In genomic region chr21:32807717-32808380, GRCh38 we compare ENCODE assay signal across 12 cellular contexts. TPM values are rescaled to one million over a fixed set of nuclear protein-coding genes. Genes with fewer than 3 reads are reported as not detected.
A peak's percentile ranks its signal among the peaks of the same experiment; 100 is the strongest.
DNase-seq lines count a peak whose midpoint lies in the region; ATAC-seq and TF ChIP-seq lines count a peak whose summit lies in the region.
"Had no signal": no experiment of that assay in that cellular context is flagged by ENCODE, and none has a peak within 500 bp of the region (broad histone marks: within the 10 kb centered on the region; RNA-seq: fewer than 3 reads in every experiment).

No MANE protein-coding gene starts in this region.

- H3K9me3 ChIP-seq in esophagus muscularis mucosa, result no peaks in the 10 kb centered on the region
- no peaks in the 10 kb centered on the region for H3K9me3 ChIP-seq in CD8-positive, alpha-beta memory T cell (ENCODE audit: low read length)

- peaks cover 0 to 45% (median 37%) of the 10 kb centered on the region in 4 donors for H3K4me1 ChIP-seq in esophagus muscularis mucosa
- no peaks in the 10 kb centered on the region for H3K4me1 ChIP-seq in CD8-positive, alpha-beta memory T cell (ENCODE audit: insufficient read depth, low read length)

- H3K9me3 Mint-ChIP-seq in nephron, result no peaks in the 10 kb centered on the region
- no peaks in the 10 kb centered on the region for H3K9me3 Mint-ChIP-seq in CD8-positive, alpha-beta memory T cell
- H3K9me3 Mint-ChIP-seq: activated CD4-positive, alpha-beta T cell treated with anti-CD3 and anti-CD28 coated beads, Interleukin-2, amount 10 ng/mL, durations not matched to agents 7 days and 5 days had no signal

- POLR2A ChIA-PET in CD8-positive, alpha-beta memory T cell (lab: Charles Lee), result no interaction called here

- H3K4me1 Mint-ChIP-seq in nephron, result peaks cover 40% of the 10 kb centered on the region
- peaks cover 4 to 6% (median 6%) of the 10 kb centered on the region in 3 donors for H3K4me1 Mint-ChIP-seq in CD8-positive, alpha-beta memory T cell

- in situ Hi-C loops in GM13977 (cut with MboI; ENCODE audit: low pct_unique_long_range_greater_than_20kb, low sequenced_read_pairs, unreplicated experiment), result no loop called here

- H3K27ac Mint-ChIP-seq in nephron, result peak overlapping the region; percentile 10 to 42 (median 37)
- no peak overlapping the region for H3K27ac Mint-ChIP-seq in CD8-positive, alpha-beta memory T cell
- H3K27ac Mint-ChIP-seq: activated CD4-positive, alpha-beta T cell treated with anti-CD3 and anti-CD28 coated beads, Interleukin-2, amount 10 ng/mL, durations not matched to agents 7 days and 5 days; CD4-positive, CD25-positive, alpha-beta regulatory T cell had no signal

- no peak for ATAC-seq in HG02623 (IDR thresholded peaks at IDR 0.05; ENCODE audit: unreplicated experiment)

- H3K27ac ChIP-seq in esophagus muscularis mucosa (replicated peaks in 1 of 4), result peak overlapping the region; percentile 33 to 66 (median 54)
- no peak overlapping the region for H3K27ac ChIP-seq in CD8-positive, alpha-beta memory T cell (ENCODE audit: low read depth, low read length)

- H3K36me3 Mint-ChIP-seq in nephron (ENCODE audit: low read depth), result no peaks in the 10 kb centered on the region
- peaks cover 0 to 3% (median 1%) of the 10 kb centered on the region in 3 donors for H3K36me3 Mint-ChIP-seq in CD8-positive, alpha-beta memory T cell
- H3K36me3 Mint-ChIP-seq: CD4-positive, CD25-positive, alpha-beta regulatory T cell had no signal

- no peaks in the 10 kb centered on the region for H3K36me3 ChIP-seq in esophagus muscularis mucosa
- H3K36me3 ChIP-seq in CD8-positive, alpha-beta memory T cell (ENCODE audit: insufficient read depth, low read length), result no peaks in the 10 kb centered on the region

- DNase-seq in COR-L47 (lab: John Stamatoyannopoulos, UW) (peak; percentile 0), NCI-H2171 treated with DMSO at 0.1 percent for 48 hours (lab: John Stamatoyannopoulos, UW) (peak; percentile 60), esophagus muscularis mucosa (ENCODE audit: extremely low spot score) (peak; percentile 55), GM13977 (ENCODE audit: low spot score) (no peak), iPS-NIHi11 (ENCODE audit: low spot score) (no peak)
- DNase-seq in CD8-positive, alpha-beta memory T cell, result no peak
- DNase-seq: activated CD4-positive, alpha-beta T cell treated with anti-CD3 and anti-CD28 coated beads, Interleukin-2, amount 10 ng/mL, durations not matched to agents 7 days and 5 days; CD4-positive, CD25-positive, alpha-beta regulatory T cell; NCI-H1436 treated with DMSO at 0.1 percent for 48 hours; posterior cingulate gyrus had no signal

- no peak for TF ChIP-seq EP300 in esophagus muscularis mucosa (IDR thresholded peaks at IDR 0.05)

- no peaks in the 10 kb centered on the region for H3K27me3 Mint-ChIP-seq in nephron (ENCODE audit: low read depth)
- peaks cover 0 to 4% of the 10 kb centered on the region in 2 donors for H3K27me3 Mint-ChIP-seq in CD8-positive, alpha-beta memory T cell
- H3K27me3 Mint-ChIP-seq: activated CD4-positive, alpha-beta T cell treated with anti-CD3 and anti-CD28 coated beads, Interleukin-2, amount 10 ng/mL, durations not matched to agents 7 days and 5 days; CD4-positive, CD25-positive, alpha-beta regulatory T cell had no signal

- TF ChIP-seq CTCF in esophagus muscularis mucosa (IDR thresholded peaks at IDR 0.05), result no peak
- TF ChIP-seq CTCF in nephron (IDR thresholded peaks at IDR 0.05; ENCODE audit: unreplicated experiment in 3 of 3), result no peak
- no peak for TF ChIP-seq CTCF in GM13977 (IDR thresholded peaks at IDR 0.05; ENCODE audit: extremely low read depth, insufficient read depth, missing control alignments)

- H3K4me3 ChIP-seq in esophagus muscularis mucosa, result no peak overlapping the region
- H3K4me3 ChIP-seq in CD8-positive, alpha-beta memory T cell (ENCODE audit: low read length), result no peak overlapping the region

- WGBS in esophagus muscularis mucosa, result 73% methylated on average over 5 of the region's 5 CpGs

- TF ChIP-seq POLR2A in esophagus muscularis mucosa (IDR thresholded peaks at IDR 0.05; ENCODE audit: low read depth), result no peak

- no peak overlapping the region for H3K4me3 Mint-ChIP-seq in nephron
- no peak overlapping the region for H3K4me3 Mint-ChIP-seq in CD8-positive, alpha-beta memory T cell
- H3K4me3 Mint-ChIP-seq: activated CD4-positive, alpha-beta T cell treated with anti-CD3 and anti-CD28 coated beads, Interleukin-2, amount 10 ng/mL, durations not matched to agents 7 days and 5 days; CD4-positive, CD25-positive, alpha-beta regulatory T cell had no signal

- intact Hi-C loops in esophagus muscularis mucosa (cut with DNase I), result loop anchor here (5.0 kb wide), 1 partner anchor 36 kb away; the partner anchor contains the start of gene PAXBP1

- CTCF ChIA-PET in CD8-positive, alpha-beta memory T cell (lab: Charles Lee), result no interaction called here

- no peaks in the 10 kb centered on the region for H3K27me3 ChIP-seq in esophagus muscularis mucosa
- H3K27me3 ChIP-seq in CD8-positive, alpha-beta memory T cell (ENCODE audit: insufficient read depth, low read length, poor library complexity, severe bottlenecking), result no peaks in the 10 kb centered on the region

RNA-seq across cellular contexts. Expression of gene PAXBP1, which starts 36.3 kb away (rescaled TPM):
- total RNA-seq in esophagus muscularis mucosa, result 10 to 100 TPM; 21.4 to 40.3 (median 24.5) TPM
- total RNA-seq in CD8-positive, alpha-beta memory T cell, result 10 to 100 TPM; 44.5 to 47.3 TPM
- polyA plus RNA-seq in CD8-positive, alpha-beta memory T cell, result 11.6 TPM

Comparison
In these comparisons a context has a peak if more than half of its experiments do, and no peak if none do; other contexts are left out.
1. DNase-seq: peak in COR-L47 (single experiment), NCI-H2171 treated with DMSO at 0.1 percent for 48 hours (single experiment) and esophagus muscularis mucosa (single experiment); none in GM13977 (single experiment), CD8-positive, alpha-beta memory T cell (0 of 5) and iPS-NIHi11 (single experiment).
2. H3K27ac Mint-ChIP-seq: peak in nephron (3 of 3); none in CD8-positive, alpha-beta memory T cell (0 of 8).